1 cellular context compared by ENCODE assay signal in genomic region chr2:85647823-85648526, GRCh38.
TF ChIP-seq lines count a peak whose summit lies in the region.

No MANE protein-coding gene starts in this region.

TF ChIP-seq in WTC11, 78 proteins besides CTCF, POLR2A, EP300 and RAD21 (continued from another document):
- TF ChIP-seq ARID4B (CRISPR knock-in tag; IDR thresholded peaks at IDR 0.05; ENCODE audit: borderline replicate concordance) (no peak), ZNF263 (CRISPR knock-in tag; IDR thresholded peaks at IDR 0.05; ENCODE audit: low read depth) (no peak), ATF3 (CRISPR knock-in tag; conservative IDR thresholded peaks at IDR 0.05) (no peak), ZNF416 (CRISPR knock-in tag; IDR thresholded peaks at IDR 0.05) (no peak), STAT6 (CRISPR knock-in tag; conservative IDR thresholded peaks at IDR 0.05; ENCODE audit: low read depth) (no peak), ZNF532 (CRISPR knock-in tag; IDR thresholded peaks at IDR 0.05; ENCODE audit: borderline replicate concordance) (no peak), HMGXB4 (CRISPR knock-in tag; IDR thresholded peaks at IDR 0.05) (no peak), PREB (CRISPR knock-in tag; IDR thresholded peaks at IDR 0.05; ENCODE audit: borderline replicate concordance) (no peak), MXD4 (CRISPR knock-in tag; IDR thresholded peaks at IDR 0.05; ENCODE audit: borderline replicate concordance) (no peak), SMAD4 (CRISPR knock-in tag; IDR thresholded peaks at IDR 0.05) (no peak), ZNF396 (CRISPR knock-in tag; IDR thresholded peaks at IDR 0.05; ENCODE audit: borderline replicate concordance) (no peak), KAT7 (CRISPR knock-in tag; IDR thresholded peaks at IDR 0.05; ENCODE audit: borderline replicate concordance) (no peak)
